In the genomic region with DNA sequence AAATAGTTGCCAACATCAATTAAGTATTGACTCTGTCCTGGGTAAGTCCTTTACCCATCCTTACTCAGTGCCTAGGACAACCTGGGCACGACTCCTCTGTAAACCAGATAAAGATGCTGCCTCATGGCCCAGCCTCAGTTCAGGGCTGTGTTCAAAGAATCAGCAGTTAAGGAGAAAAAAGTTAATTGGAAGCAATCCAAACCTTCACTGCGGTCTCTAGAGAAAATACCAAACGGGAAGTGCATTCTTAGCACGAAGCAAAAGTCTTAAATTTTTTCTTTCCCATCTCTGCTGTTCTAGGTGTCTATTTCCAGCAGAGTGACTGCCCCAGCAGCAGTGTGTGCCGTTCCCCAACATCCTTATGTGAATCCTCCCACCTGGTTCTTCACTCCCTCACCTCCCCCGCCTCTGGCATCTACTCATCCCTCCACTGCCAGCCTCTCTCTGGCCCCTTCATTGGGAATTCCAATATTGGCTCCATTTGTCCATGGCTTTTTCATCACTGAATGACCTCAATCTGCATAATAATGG, we compare ENCODE assay signal across 9 cellular contexts. TPM values are rescaled to one million over a fixed set of nuclear protein-coding genes. Genes with fewer than 3 reads are reported as not detected.
DNase-seq lines count a peak whose midpoint lies in the region; ATAC-seq and TF ChIP-seq lines count a peak whose summit lies in the region.
"Had no signal": no experiment of that assay in that cellular context is flagged by ENCODE, and none has a peak within 500 bp of the region (broad histone marks: within the 10 kb centered on the region; RNA-seq: fewer than 3 reads in every experiment).

No MANE protein-coding gene starts in this region.

- no peaks in the 10 kb centered on the region for H3K36me3 Mint-ChIP-seq in activated naive CD4-positive, alpha-beta T cell treated with anti-CD3 and anti-CD28 coated beads for 36 hours (ENCODE audit: low read depth)
- H3K36me3 Mint-ChIP-seq: CD4-positive, CD25-positive, alpha-beta regulatory T cell had no signal

- no peak overlapping the region for H2BK5ac ChIP-seq in IMR-90 (ENCODE audit: low read depth, low read length, poor library complexity, severe bottlenecking)

- H3K4me2 ChIP-seq in IMR-90 (ENCODE audit: low read depth, low read length) = no peak overlapping the region

- no peak overlapping the region for H3K4ac ChIP-seq in IMR-90 (ENCODE audit: low read depth, low read length)

- intact Hi-C loops in activated naive CD4-positive, alpha-beta T cell treated with anti-CD3 and anti-CD28 coated beads for 36 hours (cut with micrococcal nuclease) = loop anchor here (5.0 kb wide), 1 partner anchor 111 kb away; no protein-coding TSS in a partner anchor
- intact Hi-C loops in IMR-90 (cut with micrococcal nuclease) = no loop called here
- intact Hi-C loops in breast epithelium (cut with DNase I; ENCODE audit: low total_unique reads) = loop anchor here (10.0 kb wide), 1 partner anchor 1851 kb away; no protein-coding TSS in a partner anchor
- intact Hi-C loops in lower leg skin (cut with DNase I; ENCODE audit: low total_unique reads) = no loop called here

- no peak overlapping the region for H3K14ac ChIP-seq in IMR-90 (replicated peaks; ENCODE audit: low read depth, low read length)

- TF ChIP-seq CTCF in IMR-90 (conservative IDR thresholded peaks at IDR 0.05; ENCODE audit: low read depth, low read length) (no peak), breast epithelium (IDR thresholded peaks at IDR 0.05) (no peak), lower leg skin (IDR thresholded peaks at IDR 0.05) (no peak)

- no TSS peak for BruUV-seq in IMR-90 (replicated peaks; lab: Mats Ljungman, UMichigan)

- H3K27me3 Mint-ChIP-seq in activated naive CD4-positive, alpha-beta T cell treated with anti-CD3 and anti-CD28 coated beads for 36 hours (ENCODE audit: low read depth) = no peaks in the 10 kb centered on the region

- CTCF ChIA-PET in activated naive CD4-positive, alpha-beta T cell treated with anti-CD3 and anti-CD28 coated beads for 36 hours (lab: Charles Lee) = no interaction called here
- CTCF ChIA-PET in IMR-90 (lab: Yijun Ruan, JAX) = no interaction called here

- WGBS in IMR-90 (ENCODE audit: extremely low coverage in 2 of 2, insufficient read length in 1 of 2), 2 experiments = 27% methylated on average over 3 of the region's 6 CpGs; no CpG with 5 or more reads in 1 of the 2 experiments
- 14 to 15% methylated on average over 6 of the region's 6 CpGs for WGBS in lower leg skin, 2 donors

- H2AFZ ChIP-seq in IMR-90 (replicated peaks; ENCODE audit: low read length, poor library complexity) = no peak overlapping the region

- H4K20me1 ChIP-seq in IMR-90 (ENCODE audit: insufficient read depth, low read length) = no peaks in the 10 kb centered on the region

- H3K4me1 ChIP-seq in IMR-90 (ENCODE audit: control insufficient read depth, insufficient read depth, low read length) (no peaks in the 10 kb centered on the region), breast epithelium (peaks cover 0 to 3% of the 10 kb centered on the region in 2 donors)

- H4K5ac ChIP-seq in IMR-90 (ENCODE audit: low read depth, low read length) = no peak overlapping the region

- dilution Hi-C loops in IMR-90 (cut with HindIII; ENCODE audit: low sequenced_read_pairs, unreplicated experiment) = no loop called here

- H2AK9ac ChIP-seq in IMR-90 (replicated peaks; ENCODE audit: low read depth, low read length, poor library complexity) = no peak overlapping the region

- H3K79me1 ChIP-seq in IMR-90 (ENCODE audit: low read depth in 1 of 2, low read length in 2 of 2) = no peaks in the 10 kb centered on the region

- H3K56ac ChIP-seq in IMR-90 (ENCODE audit: extremely low read depth, insufficient read depth, low read length) = no peak overlapping the region

- H3K9me3 ChIP-seq in IMR-90 (ENCODE audit: control insufficient read depth, insufficient read depth, low read length) (no peaks in the 10 kb centered on the region), breast epithelium (no peaks in the 10 kb centered on the region)

- no peak overlapping the region for H3K18ac ChIP-seq in IMR-90 (ENCODE audit: low read depth, low read length)

- H3K36me3 ChIP-seq in IMR-90 (ENCODE audit: control insufficient read depth, insufficient read depth, low read length) (no peaks in the 10 kb centered on the region), breast epithelium (no peaks in the 10 kb centered on the region)

- no peak overlapping the region for H3K27ac ChIP-seq in IMR-90 (ENCODE audit: insufficient read depth, low read length)
- H3K27ac ChIP-seq in breast epithelium = peak overlapping the region in 1 of 2 donors; percentile 26

- in situ Hi-C loops in IMR-90 (cut with MboI; ENCODE audit: low sequenced_read_pairs) = no loop called here

- no peak overlapping the region for H2BK15ac ChIP-seq in IMR-90 (ENCODE audit: low read depth, low read length)

- no peak overlapping the region for H3K23ac ChIP-seq in IMR-90 (ENCODE audit: low read depth, low read length)

- H3K27me3 ChIP-seq in IMR-90 (ENCODE audit: control insufficient read depth, insufficient read depth, low read length) = no peaks in the 10 kb centered on the region; the same call in 1 of the 2 replicates
- no peaks in the 10 kb centered on the region for H3K27me3 ChIP-seq in breast epithelium

- TF ChIP-seq POLR2A in IMR-90 (IDR thresholded peaks at IDR 0.05; ENCODE audit: low read depth, low read length) (no peak), breast epithelium (IDR thresholded peaks at IDR 0.05) (no peak), lower leg skin (IDR thresholded peaks at IDR 0.05) (no peak)

- H2BK20ac ChIP-seq in IMR-90 (ENCODE audit: low read depth, low read length) = no peak overlapping the region

- ATAC-seq in IMR-90 (ENCODE audit: low read depth) = peak; percentile 21; the same call in 1 of the 2 replicates

- H2BK120ac ChIP-seq in IMR-90 (ENCODE audit: low read depth, low read length) = no peak overlapping the region

- peaks cover 12% of the 10 kb centered on the region for H3K4me1 Mint-ChIP-seq in activated naive CD4-positive, alpha-beta T cell treated with anti-CD3 and anti-CD28 coated beads for 36 hours (ENCODE audit: low read depth)

- H4K91ac ChIP-seq in IMR-90 (ENCODE audit: insufficient read depth, low read depth, low read length) = no peak overlapping the region

- H3K9me1 ChIP-seq in IMR-90 (ENCODE audit: insufficient read depth, low read length) = no peaks in the 10 kb centered on the region

- no peak overlapping the region for H4K8ac ChIP-seq in IMR-90 (ENCODE audit: low read depth in 2 of 2, low read length in 2 of 2)

- TF ChIP-seq RAD21 in IMR-90 (IDR thresholded peaks at IDR 0.05; ENCODE audit: low read length) = no peak

- no peaks in the 10 kb centered on the region for H3K9me3 Mint-ChIP-seq in activated naive CD4-positive, alpha-beta T cell treated with anti-CD3 and anti-CD28 coated beads for 36 hours
- H3K9me3 Mint-ChIP-seq: CD4-positive, CD25-positive, alpha-beta regulatory T cell had no signal

- H3K9ac ChIP-seq in IMR-90 (ENCODE audit: low read depth, low read length) = no peak overlapping the region

- DNase-seq in activated naive CD4-positive, alpha-beta T cell treated with anti-CD3 and anti-CD28 coated beads for 36 hours = peak; percentile 14
- no peak for DNase-seq in activated naive CD4-positive, alpha-beta T cell (lab: John Stamatoyannopoulos, UW)
- peak; percentile 38 for DNase-seq in IMR-90
- DNase-seq in breast epithelium (ENCODE audit: low spot score in 2 of 2) = no peak
- peak; percentile 61 for DNase-seq in stromal cell of bone marrow (ENCODE audit: low read depth)
- no peak for DNase-seq in DMS79 treated with DMSO at 0.1 percent for 48 hours (lab: John Stamatoyannopoulos, UW)
- DNase-seq in NCI-H1092 (lab: John Stamatoyannopoulos, UW) = no peak
- no peak for DNase-seq in lower leg skin (ENCODE audit: low spot score in 2 of 2)

- H3K27ac Mint-ChIP-seq in activated naive CD4-positive, alpha-beta T cell treated with anti-CD3 and anti-CD28 coated beads for 36 hours = no peak overlapping the region
- H3K27ac Mint-ChIP-seq: CD4-positive, CD25-positive, alpha-beta regulatory T cell had no signal

- POLR2A ChIA-PET in IMR-90 (lab: Charles Lee; ENCODE audit: unreplicated experiment) = no interaction called here

- H3K4me3 Mint-ChIP-seq in activated naive CD4-positive, alpha-beta T cell treated with anti-CD3 and anti-CD28 coated beads for 36 hours = no peak overlapping the region
- H3K4me3 Mint-ChIP-seq: CD4-positive, CD25-positive, alpha-beta regulatory T cell had no signal

- H3K4me3 ChIP-seq in IMR-90 (ENCODE audit: insufficient read depth, low read depth, low read length) = no peak overlapping the region
- peak overlapping the region in 2 of 3 donors; percentile 12 to 16 for H3K4me3 ChIP-seq in breast epithelium
- H3K4me3 ChIP-seq in lower leg skin (ENCODE audit: low read depth, poor library complexity, severe bottlenecking) = no peak overlapping the region

- H2AK5ac ChIP-seq in IMR-90 (ENCODE audit: low read depth, low read length) = no peak overlapping the region

TF ChIP-seq in IMR-90, 13 proteins besides CTCF, POLR2A, EP300 and RAD21 (continues in another document):
- TF ChIP-seq RCOR1 (IDR thresholded peaks at IDR 0.05; ENCODE audit: insufficient replicate concordance, low read length) = no peak
- no peak for TF ChIP-seq MAZ (IDR thresholded peaks at IDR 0.05; ENCODE audit: borderline replicate concordance, low read depth, low read length)
- TF ChIP-seq CEBPB (IDR thresholded peaks at IDR 0.05; ENCODE audit: low read depth, low read length) = no peak
- TF ChIP-seq BHLHE40 (IDR thresholded peaks at IDR 0.05; ENCODE audit: low read depth, low read length) = no peak
- TF ChIP-seq SMC3 (IDR thresholded peaks at IDR 0.05; ENCODE audit: low read depth, low read length) = no peak
- TF ChIP-seq CHD1 (IDR thresholded peaks at IDR 0.05; ENCODE audit: low read depth, low read length) = no peak
- TF ChIP-seq, protein P1, sequence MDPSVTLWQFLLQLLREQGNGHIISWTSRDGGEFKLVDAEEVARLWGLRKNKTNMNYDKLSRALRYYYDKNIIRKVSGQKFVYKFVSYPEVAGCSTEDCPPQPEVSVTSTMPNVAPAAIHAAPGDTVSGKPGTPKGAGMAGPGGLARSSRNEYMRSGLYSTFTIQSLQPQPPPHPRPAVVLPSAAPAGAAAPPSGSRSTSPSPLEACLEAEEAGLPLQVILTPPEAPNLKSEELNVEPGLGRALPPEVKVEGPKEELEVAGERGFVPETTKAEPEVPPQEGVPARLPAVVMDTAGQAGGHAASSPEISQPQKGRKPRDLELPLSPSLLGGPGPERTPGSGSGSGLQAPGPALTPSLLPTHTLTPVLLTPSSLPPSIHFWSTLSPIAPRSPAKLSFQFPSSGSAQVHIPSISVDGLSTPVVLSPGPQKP (IDR thresholded peaks at IDR 0.05; ENCODE audit: borderline replicate concordance, low read depth, low read length) = no peak
- no peak for TF ChIP-seq MXI1 (IDR thresholded peaks at IDR 0.05; ENCODE audit: borderline replicate concordance, low read depth, low read length)

RNA-seq across cellular contexts. Expression of gene KANK4, which starts 23.2 kb away (rescaled TPM):
- total RNA-seq in activated naive CD4-positive, alpha-beta T cell treated with anti-CD3 and anti-CD28 coated beads for 36 hours = not detected
- total RNA-seq in IMR-90 (2012; rRNA removed) (not detected in 2 replicates), breast epithelium (1 to 10 TPM in 1 of 3 donors, under 1 TPM in 2; 0.48 to 1.6 (median 0.66) TPM), lower leg skin (1 to 10 TPM in 1 of 4 donors, under 1 TPM in 3; 0.21 to 1.5 (median 0.72) TPM)
- polyA plus RNA-seq in IMR-90 (2012; rRNA removed) = not detected in 2 replicates
- not detected in 2 replicates for polyA plus RNA-seq in IMR-90 (2012; cell fraction: cytosol; rRNA removed)
- not detected in 2 replicates for polyA plus RNA-seq in IMR-90 (2012; cell fraction: nucleus; rRNA removed; ENCODE audit: low replicate concordance)
- total RNA-seq: CD4-positive, CD25-positive, alpha-beta regulatory T cell had no signal
- polyA plus RNA-seq: CD4-positive, CD25-positive, alpha-beta regulatory T cell had no signal

Comparison
In these comparisons a context has a peak if more than half of its experiments do, and no peak if none do; other contexts are left out.
1. DNase-seq: peak in activated naive CD4-positive, alpha-beta T cell treated with anti-CD3 and anti-CD28 coated beads for 36 hours (single experiment), IMR-90 (single experiment) and stromal cell of bone marrow (single experiment); none in activated naive CD4-positive, alpha-beta T cell (0 of 4), breast epithelium (0 of 2), DMS79 treated with DMSO at 0.1 percent for 48 hours (single experiment), NCI-H1092 (single experiment) and lower leg skin (0 of 2).
2. H3K4me3 ChIP-seq: peak in breast epithelium (2 of 3); none in IMR-90 (single experiment) and lower leg skin (single experiment).
3. intact Hi-C loops: an anchor here in activated naive CD4-positive, alpha-beta T cell treated with anti-CD3 and anti-CD28 coated beads for 36 hours (5.0 kb wide) and breast epithelium (10.0 kb wide); none called in IMR-90 and lower leg skin.